ENCODE assay signal across 28 cellular contexts in the genomic region with DNA sequence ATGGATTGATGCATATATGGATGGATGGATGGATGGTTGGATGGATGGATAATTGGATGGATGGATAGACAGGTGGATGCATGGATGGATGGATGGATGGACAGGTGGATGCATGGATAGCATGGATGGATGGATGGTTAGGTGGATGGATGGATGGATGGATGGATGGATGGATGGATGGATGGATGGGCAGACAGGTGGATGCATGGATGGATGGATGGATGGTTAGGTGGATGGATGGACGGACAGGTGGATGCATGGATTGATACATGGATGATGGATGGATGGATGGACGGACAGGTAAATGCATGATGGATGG.
"Had no signal": no experiment of that assay in that cellular context is flagged by ENCODE, and none has a peak within 500 bp of the region (broad histone marks: within the 10 kb centered on the region; RNA-seq: fewer than 3 reads in every experiment).

No MANE protein-coding gene starts in this region.

- FAIRE-seq: frontal cortex had no signal

- H3K4me1 ChIP-seq: adrenal gland, body of pancreas had no signal

- H3K27me3 ChIP-seq: adrenal gland, body of pancreas, cardiac muscle cell, dorsolateral prefrontal cortex had no signal

- ATAC-seq: activated CD4-positive, alpha-beta T cell treated with anti-CD3 and anti-CD28 coated beads for 36 hours; activated CD8-positive, alpha-beta memory T cell treated with anti-CD3 and anti-CD28 coated beads, Interleukin-2, amount 10 ng/mL, durations not matched to agents 7 days and 5 days; activated CD8-positive, alpha-beta T cell treated with anti-CD3 and anti-CD28 coated beads, Interleukin-2, amount 10 ng/mL, durations not matched to agents 7 days and 5 days; activated naive CD8-positive, alpha-beta T cell treated with anti-CD3 and anti-CD28 coated beads, Interleukin-2, amount 50 U/mL, for 24 hours; body of pancreas; esophagus mucosa had no signal

- H3K36me3 ChIP-seq: adrenal gland, cardiac muscle cell had no signal

- H3K9me3 ChIP-seq: adrenal gland, body of pancreas had no signal

- H3K27ac ChIP-seq: adrenal gland, body of pancreas, cardiac muscle cell, coronary artery had no signal

- H3K4me3 ChIP-seq: adrenal gland, body of pancreas, cardiac muscle cell, coronary artery, dorsolateral prefrontal cortex had no signal

- DNase-seq: activated CD4-positive, alpha-beta memory T cell treated with anti-CD3 and anti-CD28 coated beads for 36 hours; activated CD4-positive, alpha-beta T cell treated with anti-CD3 and anti-CD28 coated beads for 36 hours; activated CD4-positive, alpha-beta T cell treated with anti-CD3 and anti-CD28 coated beads, Interleukin-2, amount 10 ng/mL, durations not matched to agents 24 days and 14 days; activated CD4-positive, CD25-positive, alpha-beta regulatory T cell; activated CD4-positive, CD25-positive, alpha-beta regulatory T cell treated with anti-CD3 and anti-CD28 coated beads, Interleukin-2, amount 50 U/mL, for 72 hours; activated CD8-positive, alpha-beta memory T cell treated with anti-CD3 and anti-CD28 coated beads, Interleukin-2, amount 10 ng/mL, durations not matched to agents 7 days and 5 days; activated CD8-positive, alpha-beta memory T cell treated with anti-CD3 and anti-CD28 coated beads, Interleukin-2, amount 50 U/mL, for 4 hours; activated CD8-positive, alpha-beta T cell treated with anti-CD3 and anti-CD28 coated beads, Interleukin-2, amount 10 ng/mL, durations not matched to agents 7 days and 5 days; activated effector memory CD4-positive, alpha-beta T cell treated with anti-CD3 and anti-CD28 coated beads, Interleukin-2, amount 50 U/mL, for 16 hours; activated naive CD4-positive, alpha-beta T cell treated with anti-CD3 and anti-CD28 coated beads for 36 hours; activated naive CD8-positive, alpha-beta T cell treated with anti-CD3 and anti-CD28 coated beads for 36 hours; activated naive CD8-positive, alpha-beta T cell treated with anti-CD3 and anti-CD28 coated beads, Interleukin-2, amount 50 U/mL, for 24 hours; activated T-cell treated with anti-CD3 and anti-CD28 coated beads, Interleukin-2, amount 50 U/mL, for 1 hour; activated T-cell treated with anti-CD3 and anti-CD28 coated beads, Interleukin-2, amount 50 U/mL, for 48 hours; adrenal gland; amygdala; aorta; body of pancreas; dorsolateral prefrontal cortex; effector memory CD4-positive, alpha-beta T cell; endodermal cell; foreskin fibroblast; head of caudate nucleus; T-helper 2 cell had no signal
